31 cellular contexts compared by ENCODE assay signal in the genomic region with DNA sequence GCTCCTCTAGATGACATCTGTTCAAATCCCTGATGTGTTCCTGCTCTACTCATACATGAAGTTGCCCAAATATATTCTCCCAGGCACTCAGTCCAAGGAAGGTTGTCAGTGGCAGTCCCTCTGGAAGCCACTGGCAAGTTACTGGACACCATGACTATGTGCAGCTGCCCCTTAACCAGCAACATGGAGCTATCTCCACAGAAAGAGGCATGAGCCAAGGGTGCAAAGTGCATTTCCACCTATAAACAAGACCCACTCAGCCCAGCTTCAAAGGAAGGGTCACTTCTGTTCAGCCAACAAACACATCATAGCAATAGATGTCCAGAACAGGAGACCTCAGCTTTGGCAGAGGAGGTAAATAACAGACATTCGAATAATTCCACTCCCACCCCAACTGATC.
"Had no signal": no experiment of that assay in that cellular context is flagged by ENCODE, and none has a peak within 500 bp of the region (broad histone marks: within the 10 kb centered on the region; RNA-seq: fewer than 3 reads in every experiment).

No MANE protein-coding gene starts in this region.

- H3K9me3 ChIP-seq: adrenal gland had no signal

- H3K4me1 ChIP-seq: adrenal gland, Peyer's patch had no signal

- H3K4me3 Mint-ChIP-seq: activated CD4-positive, alpha-beta T cell treated with anti-CD3 and anti-CD28 coated beads for 36 hours; activated CD4-positive, alpha-beta T cell treated with anti-CD3 and anti-CD28 coated beads, Interleukin-2, amount 10 ng/mL, durations not matched to agents 7 days and 5 days; activated CD8-positive, alpha-beta T cell treated with anti-CD3 and anti-CD28 coated beads, Interleukin-2, amount 10 ng/mL, durations not matched to agents 7 days and 5 days; activated T-cell treated with anti-CD3 and anti-CD28 coated beads, Interleukin-2, amount 50 U/mL, for 24 hours; brain had no signal

- H3K4me3 ChIP-seq: adrenal gland, MG63, Peyer's patch had no signal

- H3K36me3 Mint-ChIP-seq: brain had no signal

- DNase-seq: activated CD4-positive, alpha-beta T cell treated with anti-CD3 and anti-CD28 coated beads for 36 hours; activated CD4-positive, alpha-beta T cell treated with anti-CD3 and anti-CD28 coated beads, Interleukin-2, amount 10 ng/mL, durations not matched to agents 7 days and 5 days; activated CD4-positive, alpha-beta T cell treated with anti-CD3 and anti-CD28 coated beads, Interleukin-2, amount 50 U/mL, for 48 hours; activated CD8-positive, alpha-beta T cell treated with anti-CD3 and anti-CD28 coated beads, Interleukin-2, amount 10 ng/mL, durations not matched to agents 7 days and 5 days; activated gamma-delta T cell; activated naive CD4-positive, alpha-beta T cell treated with Interleukin-2 at 50 U/mL for 16 hours; activated T-cell treated with anti-CD3 and anti-CD28 coated beads, Interleukin-2, amount 50 U/mL, for 24 hours; adrenal gland; caudate nucleus; cerebellar nuclear complex; Kasumi-1; KG1; MG63; NCI-H1048; NCI-H1105 treated with DMSO at 0.1 percent for 48 hours; NCI-H1436; NCI-H1694; NCI-H1930; NCI-H2081 treated with DMSO at 0.1 percent for 48 hours; NCI-H345; NCI-H524 treated with DMSO at 0.1 percent for 48 hours; PC-3; Peyer's patch; RPMI8226; SHP77 treated with DMSO at 0.1 percent for 48 hours; SW 1271; T1000 had no signal

- H3K4me1 Mint-ChIP-seq: activated CD4-positive, alpha-beta T cell treated with anti-CD3 and anti-CD28 coated beads for 36 hours; activated CD4-positive, alpha-beta T cell treated with anti-CD3 and anti-CD28 coated beads, Interleukin-2, amount 10 ng/mL, durations not matched to agents 7 days and 5 days had no signal

- ATAC-seq: activated CD4-positive, alpha-beta T cell treated with anti-CD3 and anti-CD28 coated beads for 36 hours; activated CD4-positive, CD25-positive, alpha-beta regulatory T cell treated with anti-CD3 and anti-CD28 coated beads, Interleukin-2, amount 50 U/mL, for 24 hours; activated CD8-positive, alpha-beta T cell treated with anti-CD3 and anti-CD28 coated beads, Interleukin-2, amount 10 ng/mL, durations not matched to agents 7 days and 5 days; activated naive CD4-positive, alpha-beta T cell treated with anti-CD3 and anti-CD28 coated beads, Interleukin-2, amount 50 U/mL, for 72 hours; PC-3 had no signal

- H3K27ac ChIP-seq: adrenal gland, Peyer's patch had no signal

- H3K27ac Mint-ChIP-seq: activated CD4-positive, alpha-beta T cell treated with anti-CD3 and anti-CD28 coated beads for 36 hours; activated CD4-positive, alpha-beta T cell treated with anti-CD3 and anti-CD28 coated beads, Interleukin-2, amount 10 ng/mL, durations not matched to agents 7 days and 5 days; activated CD8-positive, alpha-beta T cell treated with anti-CD3 and anti-CD28 coated beads, Interleukin-2, amount 10 ng/mL, durations not matched to agents 7 days and 5 days; activated naive CD4-positive, alpha-beta T cell treated with anti-CD3 and anti-CD28 coated beads, Interleukin-2, amount 50 U/mL, for 72 hours; activated T-cell treated with anti-CD3 and anti-CD28 coated beads, Interleukin-2, amount 50 U/mL, for 24 hours; activated T-helper 2 cell treated with anti-CD3 and anti-CD28 coated beads, Interferon-gamma antibody, Interleukin-2, Interleukin-4, amounts not matched to agents 10 μg/mL and 5 μg/mL and 100 μg/mL, durations not matched to agents 14 hours and 24 hours and 36 hours had no signal

- H3K27me3 ChIP-seq: adrenal gland, MG63, Peyer's patch had no signal

- H3K27me3 Mint-ChIP-seq: activated CD4-positive, alpha-beta T cell treated with anti-CD3 and anti-CD28 coated beads, Interleukin-2, amount 10 ng/mL, durations not matched to agents 7 days and 5 days had no signal

- H3K36me3 ChIP-seq: adrenal gland, MG63, Peyer's patch had no signal
